Comparison of ENCODE assay signal across 13 cellular contexts in genomic region chr19:49565261-49565660, GRCh38. TPM values are rescaled to one million over a fixed set of nuclear protein-coding genes. Genes with fewer than 3 reads are reported as not detected.
DNase-seq lines count a peak whose midpoint lies in the region; ATAC-seq, FAIRE-seq and TF ChIP-seq lines count a peak whose summit lies in the region.
"Had no signal": no experiment of that assay in that cellular context is flagged by ENCODE, and none has a peak within 500 bp of the region (broad histone marks: within the 10 kb centered on the region; RNA-seq: fewer than 3 reads in every experiment).

No MANE protein-coding gene starts in this region.

- intact Hi-C loops in heart left ventricle (cut with DNase I), result no loop called here

- H3K27ac ChIP-seq in heart left ventricle (peak overlapping the region in 2 of 12 donors; percentile 33 to 55), small intestine (ENCODE audit: low read depth in 1 of 2, low read length in 1 of 2) (peak overlapping the region; percentile 64 to 85)
- H3K27ac ChIP-seq: right lobe of liver had no signal

- no peak for TF ChIP-seq CTCF in heart left ventricle (IDR thresholded peaks at IDR 0.05)

- no peak for FAIRE-seq in small intestine (lab: Jason Lieb, UNC)
- FAIRE-seq: urothelium cell line had no signal

- WGBS in heart left ventricle, 4 donors, result 22 to 26% (median 24%) methylated on average over 4 of the region's 4 CpGs
- WGBS in small intestine, 3 donors, result 20 to 30% (median 26%) methylated on average over 4 of the region's 4 CpGs

- H3K4me1 ChIP-seq in heart left ventricle, result peaks cover 3 to 72% (median 17%) of the 10 kb centered on the region in 12 donors
- peaks cover 3 to 6% of the 10 kb centered on the region in 2 donors for H3K4me1 ChIP-seq in small intestine (ENCODE audit: control insufficient read depth in 2 of 2, insufficient read depth in 1 of 2, low read depth in 1 of 2, low read length in 1 of 2)

- CTCF ChIA-PET in activated CD8-positive, alpha-beta memory T cell treated with anti-CD3 and anti-CD28 coated beads, Interleukin-2, amount 10 ng/mL, durations not matched to agents 7 days and 5 days (lab: Charles Lee), result interaction anchor here (1.0 to 10.9 kb wide), 5 partner anchors 9 to 62 kb away, joined by 3 to 158 read pairs (median 4); no protein-coding TSS in a partner anchor

- H3K4me3 Mint-ChIP-seq in activated CD8-positive, alpha-beta memory T cell treated with anti-CD3 and anti-CD28 coated beads, Interleukin-2, amount 10 ng/mL, durations not matched to agents 7 days and 5 days, result no peak overlapping the region
- H3K4me3 Mint-ChIP-seq in activated T-helper 17 cell treated with anti-CD3 and anti-CD28 coated beads, Interleukin-2, amount 50 U/mL, for 72 hours, result peak overlapping the region; percentile 73

- DNase-seq in activated CD8-positive, alpha-beta memory T cell treated with anti-CD3 and anti-CD28 coated beads, Interleukin-2, amount 10 ng/mL, durations not matched to agents 7 days and 5 days, result no peak
- DNase-seq in activated CD8-positive, alpha-beta memory T cell treated with anti-CD3 and anti-CD28 coated beads for 24 hours, result no peak
- peak in 4 of 5 donors; percentile 57 to 74 (median 61) for DNase-seq in heart left ventricle
- DNase-seq in small intestine, result peak; percentile 90
- no peak for DNase-seq in NCI-H82 (lab: John Stamatoyannopoulos, UW)
- no peak for DNase-seq in activated effector memory CD4-positive, alpha-beta T cell treated with anti-CD3 and anti-CD28 coated beads, Interleukin-2, amount 50 U/mL, for 16 hours
- DNase-seq in anterior cingulate cortex (lab: John Stamatoyannopoulos, UW), result no peak
- DNase-seq: H7, IMR-90, NCI-H2029, right lobe of liver had no signal

- H3K36me3 Mint-ChIP-seq in activated CD8-positive, alpha-beta memory T cell treated with anti-CD3 and anti-CD28 coated beads, Interleukin-2, amount 10 ng/mL, durations not matched to agents 7 days and 5 days, result peaks cover 19% of the 10 kb centered on the region
- peaks cover 45% of the 10 kb centered on the region for H3K36me3 Mint-ChIP-seq in activated T-helper 17 cell treated with anti-CD3 and anti-CD28 coated beads, Interleukin-2, amount 50 U/mL, for 72 hours (ENCODE audit: low read depth)

- H3K9me3 ChIP-seq in heart left ventricle (no peaks in the 10 kb centered on the region), small intestine (ENCODE audit: control insufficient read depth, low read depth) (no peaks in the 10 kb centered on the region)
- H3K9me3 ChIP-seq: right lobe of liver had no signal

- no peak for ATAC-seq in activated CD8-positive, alpha-beta memory T cell treated with anti-CD3 and anti-CD28 coated beads, Interleukin-2, amount 10 ng/mL, durations not matched to agents 7 days and 5 days
- no peak for ATAC-seq in activated T-helper 17 cell treated with anti-CD3 and anti-CD28 coated beads, Interleukin-2, amount 50 U/mL, for 72 hours (replicated peaks)
- ATAC-seq in heart left ventricle, result peak; percentile 38 to 73 (median 64)

- H3K27me3 ChIP-seq in heart left ventricle (no peaks in the 10 kb centered on the region), small intestine (ENCODE audit: control insufficient read depth in 2 of 2, insufficient read depth in 2 of 2, low read length in 2 of 2) (no peaks in the 10 kb centered on the region)
- H3K27me3 ChIP-seq: right lobe of liver had no signal

- H3K4me3 ChIP-seq in heart left ventricle, result no peak overlapping the region
- H3K4me3 ChIP-seq in small intestine (ENCODE audit: low read depth in 1 of 2, low read length in 2 of 2), result no peak overlapping the region
- H3K4me3 ChIP-seq: right lobe of liver had no signal

- H3K27ac Mint-ChIP-seq in activated CD8-positive, alpha-beta memory T cell treated with anti-CD3 and anti-CD28 coated beads, Interleukin-2, amount 10 ng/mL, durations not matched to agents 7 days and 5 days, result peak overlapping the region; percentile 62
- H3K27ac Mint-ChIP-seq in activated T-helper 17 cell treated with anti-CD3 and anti-CD28 coated beads, Interleukin-2, amount 50 U/mL, for 72 hours, result peak overlapping the region; percentile 94

- no peak for TF ChIP-seq POLR2A in heart left ventricle (IDR thresholded peaks at IDR 0.05)

- H3K27me3 Mint-ChIP-seq in activated CD8-positive, alpha-beta memory T cell treated with anti-CD3 and anti-CD28 coated beads, Interleukin-2, amount 10 ng/mL, durations not matched to agents 7 days and 5 days, result no peaks in the 10 kb centered on the region
- H3K27me3 Mint-ChIP-seq in activated T-helper 17 cell treated with anti-CD3 and anti-CD28 coated beads, Interleukin-2, amount 50 U/mL, for 72 hours, result no peaks in the 10 kb centered on the region

- H3K4me1 Mint-ChIP-seq in activated CD8-positive, alpha-beta memory T cell treated with anti-CD3 and anti-CD28 coated beads, Interleukin-2, amount 10 ng/mL, durations not matched to agents 7 days and 5 days, result peaks cover 73% of the 10 kb centered on the region
- H3K4me1 Mint-ChIP-seq in activated T-helper 17 cell treated with anti-CD3 and anti-CD28 coated beads, Interleukin-2, amount 50 U/mL, for 72 hours, result peaks cover 48% of the 10 kb centered on the region

- H3K36me3 ChIP-seq in heart left ventricle, result peaks cover 0 to 11% (median 0%) of the 10 kb centered on the region in 9 donors
- no peaks in the 10 kb centered on the region for H3K36me3 ChIP-seq in small intestine (ENCODE audit: control insufficient read depth in 2 of 2, insufficient read depth in 2 of 2, low read length in 2 of 2)
- H3K36me3 ChIP-seq: right lobe of liver had no signal

- no peaks in the 10 kb centered on the region for H3K9me3 Mint-ChIP-seq in activated CD8-positive, alpha-beta memory T cell treated with anti-CD3 and anti-CD28 coated beads, Interleukin-2, amount 10 ng/mL, durations not matched to agents 7 days and 5 days (ENCODE audit: low read depth)
- H3K9me3 Mint-ChIP-seq in activated T-helper 17 cell treated with anti-CD3 and anti-CD28 coated beads, Interleukin-2, amount 50 U/mL, for 72 hours, result no peaks in the 10 kb centered on the region

RNA-seq across cellular contexts. Expression of gene NOSIP, which starts 15.1 kb away (rescaled TPM):
- 10 to 100 TPM; 77.3 to 96.1 TPM for total RNA-seq in activated CD8-positive, alpha-beta memory T cell treated with anti-CD3 and anti-CD28 coated beads, Interleukin-2, amount 10 ng/mL, durations not matched to agents 7 days and 5 days
- 100 to 1,000 TPM; 101 to 103 TPM for total RNA-seq in activated T-helper 17 cell treated with anti-CD3 and anti-CD28 coated beads, Interleukin-2, amount 50 U/mL, for 72 hours
- 10 to 100 TPM; 37.3 to 67.2 (median 46.3) TPM for total RNA-seq in heart left ventricle
- 10 to 100 TPM; 65.5 to 91.3 TPM for polyA plus RNA-seq in heart left ventricle
- 100 to 1,000 TPM; 102 to 181 (median 167) TPM for polyA plus RNA-seq in small intestine

RNA-seq across cellular contexts. Expression of gene PRRG2, which starts 15.9 kb away (rescaled TPM):
- total RNA-seq in activated CD8-positive, alpha-beta memory T cell treated with anti-CD3 and anti-CD28 coated beads, Interleukin-2, amount 10 ng/mL, durations not matched to agents 7 days and 5 days, result 1 to 10 TPM in 1 of 2 experiments, under 1 TPM in 1; 0.49 to 2.4 TPM
- total RNA-seq in activated T-helper 17 cell treated with anti-CD3 and anti-CD28 coated beads, Interleukin-2, amount 50 U/mL, for 72 hours, result 10 to 100 TPM in 1 of 2 donors, 1 to 10 TPM in 1; 3.8 to 12.3 TPM
- 1 to 10 TPM in 4 of 9 donors, under 1 TPM in 4, not detected in 1; 0.27 to 1.5 (median 0.88) TPM for total RNA-seq in heart left ventricle
- 1 to 10 TPM in 1 of 2 donors, under 1 TPM in 1; 0.53 to 3.2 TPM for polyA plus RNA-seq in heart left ventricle
- polyA plus RNA-seq in small intestine, result 10 to 100 TPM; 14.2 to 23.7 (median 21.3) TPM

RNA-seq across cellular contexts. Expression of gene PRR12, which starts 25.7 kb away (rescaled TPM):
- 10 to 100 TPM; 34.8 to 46.5 TPM for total RNA-seq in activated CD8-positive, alpha-beta memory T cell treated with anti-CD3 and anti-CD28 coated beads, Interleukin-2, amount 10 ng/mL, durations not matched to agents 7 days and 5 days
- 10 to 100 TPM; 27.2 to 27.8 TPM for total RNA-seq in activated T-helper 17 cell treated with anti-CD3 and anti-CD28 coated beads, Interleukin-2, amount 50 U/mL, for 72 hours
- total RNA-seq in heart left ventricle, result 10 to 100 TPM; 10.9 to 20.0 (median 15.5) TPM
- polyA plus RNA-seq in heart left ventricle (10 to 100 TPM in 1 of 2 donors, 1 to 10 TPM in 1; 8.0 to 13.6 TPM), small intestine (10 to 100 TPM in 1 of 3 donors, 1 to 10 TPM in 2; 2.4 to 11.4 (median 4.5) TPM)

RNA-seq across cellular contexts. Expression of gene RCN3, which starts 37.5 kb away (rescaled TPM):
- total RNA-seq in activated CD8-positive, alpha-beta memory T cell treated with anti-CD3 and anti-CD28 coated beads, Interleukin-2, amount 10 ng/mL, durations not matched to agents 7 days and 5 days, result under 1 TPM; 0.19 to 0.53 TPM
- 10 to 100 TPM in 1 of 2 donors, 1 to 10 TPM in 1; 1.2 to 11.8 TPM for total RNA-seq in activated T-helper 17 cell treated with anti-CD3 and anti-CD28 coated beads, Interleukin-2, amount 50 U/mL, for 72 hours
- total RNA-seq in heart left ventricle, result 10 to 100 TPM in 4 of 9 donors, 1 to 10 TPM in 5; 3.8 to 50.8 (median 9.6) TPM
- polyA plus RNA-seq in heart left ventricle (10 to 100 TPM; 16.3 to 16.8 TPM), small intestine (100 to 1,000 TPM in 2 of 3 donors, 10 to 100 TPM in 1; 38.0 to 687 (median 437) TPM)

RNA-seq across cellular contexts. Expression of gene FCGRT, which starts 52.8 kb away (rescaled TPM):
- 1 to 10 TPM; 2.1 to 7.9 TPM for total RNA-seq in activated CD8-positive, alpha-beta memory T cell treated with anti-CD3 and anti-CD28 coated beads, Interleukin-2, amount 10 ng/mL, durations not matched to agents 7 days and 5 days
- total RNA-seq in activated T-helper 17 cell treated with anti-CD3 and anti-CD28 coated beads, Interleukin-2, amount 50 U/mL, for 72 hours, result 10 to 100 TPM; 11.1 to 15.8 TPM
- total RNA-seq in heart left ventricle, result 100 to 1,000 TPM in 2 of 9 donors, 10 to 100 TPM in 7; 57.3 to 317 (median 69.2) TPM
- polyA plus RNA-seq in heart left ventricle (10 to 100 TPM; 46.7 to 54.6 TPM), small intestine (100 to 1,000 TPM; 354 to 541 (median 486) TPM)

Comparison
In these comparisons a context has a peak if more than half of its experiments do, and no peak if none do; other contexts are left out.
1. ATAC-seq: peak in heart left ventricle (4 of 4); none in activated CD8-positive, alpha-beta memory T cell treated with anti-CD3 and anti-CD28 coated beads, Interleukin-2, amount 10 ng/mL, durations not matched to agents 7 days and 5 days (single experiment) and activated T-helper 17 cell treated with anti-CD3 and anti-CD28 coated beads, Interleukin-2, amount 50 U/mL, for 72 hours (single experiment).
2. DNase-seq: peak in heart left ventricle (4 of 5) and small intestine (single experiment); none in activated CD8-positive, alpha-beta memory T cell treated with anti-CD3 and anti-CD28 coated beads, Interleukin-2, amount 10 ng/mL, durations not matched to agents 7 days and 5 days (single experiment), activated CD8-positive, alpha-beta memory T cell treated with anti-CD3 and anti-CD28 coated beads for 24 hours (single experiment), NCI-H82 (single experiment), activated effector memory CD4-positive, alpha-beta T cell treated with anti-CD3 and anti-CD28 coated beads, Interleukin-2, amount 50 U/mL, for 16 hours (single experiment) and anterior cingulate cortex (0 of 58).